ENCODE assay signal across 31 cellular contexts in the genomic region with DNA sequence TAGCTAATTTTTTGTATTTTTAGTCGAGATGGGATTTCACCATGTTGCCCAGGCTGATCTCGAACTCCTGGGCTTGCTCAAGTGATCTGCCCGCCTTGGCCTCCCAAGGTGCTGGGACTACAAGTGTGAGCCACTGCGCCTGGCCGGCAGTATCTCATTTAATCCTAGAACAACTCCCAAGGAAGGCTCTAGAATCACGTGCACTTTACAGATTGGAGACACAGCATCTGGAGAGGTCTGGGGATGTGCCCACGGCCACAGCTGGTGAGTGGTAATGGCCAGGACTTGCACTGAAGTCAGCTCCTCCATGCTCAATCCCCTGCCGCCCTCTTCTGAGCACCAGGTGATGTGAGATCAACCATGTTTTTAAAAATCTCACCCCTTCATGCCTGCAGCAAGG. TPM values are rescaled to one million over a fixed set of nuclear protein-coding genes. Genes with fewer than 3 reads are reported as not detected.
DNase-seq lines count a peak whose midpoint lies in the region; ATAC-seq and FAIRE-seq lines count a peak whose summit lies in the region.
"Had no signal": no experiment of that assay in that cellular context is flagged by ENCODE, and none has a peak within 500 bp of the region (broad histone marks: within the 10 kb centered on the region; RNA-seq: fewer than 3 reads in every experiment).

No MANE protein-coding gene starts in this region.

- ATAC-seq in T-helper 17 cell = no peak
- ATAC-seq: right cardiac atrium had no signal

- peak; percentile 48 for FAIRE-seq in urothelium cell line (lab: Jason Lieb, UNC)
- FAIRE-seq: astrocyte, islet of Langerhans, RCC 7860 had no signal

- peaks cover 6% of the 10 kb centered on the region for H3K36me3 Mint-ChIP-seq in T-helper 17 cell (ENCODE audit: low read depth)

- H3K27me3 Mint-ChIP-seq in T-helper 17 cell = no peaks in the 10 kb centered on the region
- H3K27me3 Mint-ChIP-seq: activated CD4-positive, alpha-beta T cell treated with anti-CD3 and anti-CD28 coated beads, Interleukin-2, amount 10 ng/mL, durations not matched to agents 7 days and 5 days had no signal

- no peak overlapping the region for H3K4me3 Mint-ChIP-seq in T-helper 17 cell
- H3K4me3 Mint-ChIP-seq: activated CD4-positive, alpha-beta T cell treated with anti-CD3 and anti-CD28 coated beads, Interleukin-2, amount 10 ng/mL, durations not matched to agents 7 days and 5 days; dendritic cell treated with granulocyte-macrophage colony-stimulating factor and Interleukin-4, amounts not matched to agents 40 ng/mL and 50 ng/mL, for 4 days; endodermal cell had no signal

- H3K9me3 ChIP-seq in T-helper 17 cell (ENCODE audit: control insufficient read depth, low read length, poor library complexity, severe bottlenecking) = no peaks in the 10 kb centered on the region
- H3K9me3 ChIP-seq: left ventricle myocardium inferior, neutrophil, stomach, thyroid gland had no signal

- H3K27ac Mint-ChIP-seq in T-helper 17 cell = peak overlapping the region; percentile 67
- H3K27ac Mint-ChIP-seq: dendritic cell treated with granulocyte-macrophage colony-stimulating factor and Interleukin-4, amounts not matched to agents 40 ng/mL and 50 ng/mL, for 4 days; endodermal cell had no signal

- peak; percentile 44 for DNase-seq in activated effector memory CD4-positive, alpha-beta T cell treated with anti-CD3 and anti-CD28 coated beads, Interleukin-2, amount 50 U/mL, for 16 hours
- no peak for DNase-seq in activated effector memory CD4-positive, alpha-beta T cell treated with Interleukin-2 at 50 U/mL for 16 hours
- DNase-seq in T-helper 17 cell (no peak), islet precursor cell (peak; percentile 29), urothelium cell line (ENCODE audit: low spot score) (no peak), SIG-M5 (lab: John Stamatoyannopoulos, UW) (no peak), A172 (ENCODE audit: low spot score) (no peak)
- DNase-seq: activated CD4-positive, alpha-beta T cell treated with anti-CD3 and anti-CD28 coated beads, Interleukin-2, amount 10 ng/mL, durations not matched to agents 7 days and 5 days; activated gamma-delta T cell; DMS79 treated with DMSO at 0.1 percent for 48 hours; endodermal cell; GDM1; glutamatergic neuron; HCEC 1CT; left ventricle myocardium inferior; mesendoderm; NCI-H1436 treated with DMSO at 0.1 percent for 48 hours; right cardiac atrium; stimulated activated CD4-positive, alpha-beta T cell treated with anti-CD3 and anti-CD28 coated beads, Interleukin-12 subunit alpha, Interleukin-12 subunit beta, amount 100 ng/mL, for 4 hours; stimulated activated CD4-positive, alpha-beta T cell treated with anti-CD3 and anti-CD28 coated beads, Interleukin-2, amount 100 ng/mL, for 48 hours; stomach; thyroid gland; WERI-Rb-1 had no signal

- H3K4me1 Mint-ChIP-seq in T-helper 17 cell = peaks cover 21% of the 10 kb centered on the region
- H3K4me1 Mint-ChIP-seq: endodermal cell had no signal

RNA-seq across cellular contexts. Expression of gene CARD11, which starts 43.1 kb away (rescaled TPM):
- 100 to 1,000 TPM; 126 to 155 TPM for total RNA-seq in T-helper 17 cell
- 16.9 and 23.0 TPM in 2 replicates for total RNA-seq in A172 (2014; rRNA removed; shearing (Covaris generic))
- total RNA-seq: fibroblast of villous mesenchyme, LHCN-M2, myocyte had no signal

Comparison
In these comparisons a context has a peak if more than half of its experiments do, and no peak if none do; other contexts are left out.
1. DNase-seq: peak in activated effector memory CD4-positive, alpha-beta T cell treated with anti-CD3 and anti-CD28 coated beads, Interleukin-2, amount 50 U/mL, for 16 hours (single experiment) and islet precursor cell (single experiment); none in activated effector memory CD4-positive, alpha-beta T cell treated with Interleukin-2 at 50 U/mL for 16 hours (single experiment), T-helper 17 cell (0 of 3), urothelium cell line (single experiment), SIG-M5 (single experiment) and A172 (single experiment).